Comparison of ENCODE assay signal across 15 cellular contexts in the genomic region with DNA sequence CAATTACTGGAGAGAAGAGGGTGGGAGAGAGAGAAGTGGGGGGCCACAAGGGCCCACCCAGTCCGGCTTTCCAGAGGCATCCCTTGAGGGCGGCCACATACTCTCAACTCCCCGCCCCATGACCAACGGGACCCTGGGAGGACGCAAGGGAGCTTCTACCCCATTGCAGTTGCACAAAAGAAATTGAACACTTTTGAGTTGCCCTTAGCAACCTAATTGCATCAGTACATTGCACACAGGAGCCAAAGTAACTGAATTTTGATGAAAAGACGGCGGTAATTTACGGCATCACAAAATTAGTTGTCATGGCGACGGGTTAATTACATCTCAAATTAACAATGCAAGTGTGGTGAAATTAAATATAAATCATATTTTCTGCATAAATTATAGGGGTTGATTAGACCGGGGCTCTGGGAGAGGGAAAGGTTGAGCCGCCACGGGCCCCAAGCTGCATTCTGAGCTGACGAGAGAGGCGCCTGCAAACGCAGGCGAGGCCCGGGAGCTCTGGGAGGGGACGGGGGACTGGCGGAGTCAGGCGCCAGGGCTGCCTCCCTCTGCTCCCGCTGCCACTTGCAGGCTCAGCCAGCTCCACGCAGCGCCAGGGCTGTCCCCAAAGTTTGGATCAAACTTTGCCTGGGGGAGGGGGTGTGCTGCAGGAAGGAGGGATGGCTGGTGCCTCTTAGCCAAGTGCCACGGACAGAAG.
DNase-seq lines count a peak whose midpoint lies in the region; ATAC-seq and TF ChIP-seq lines count a peak whose summit lies in the region.
"Had no signal": no experiment of that assay in that cellular context is flagged by ENCODE, and none has a peak within 500 bp of the region (broad histone marks: within the 10 kb centered on the region; RNA-seq: fewer than 3 reads in every experiment).

No MANE protein-coding gene starts in this region.

- H3K9me3 ChIP-seq in endocrine pancreas (ENCODE audit: control insufficient read depth, low read length) = no peaks in the 10 kb centered on the region
- H3K9me3 ChIP-seq in effector memory CD4-positive, alpha-beta T cell (ENCODE audit: control insufficient read depth, low read length) = no peaks in the 10 kb centered on the region

- H3K27ac ChIP-seq in effector memory CD4-positive, alpha-beta T cell (ENCODE audit: insufficient read depth, low read length, poor library complexity, severe bottlenecking) = no peak overlapping the region
- H3K27ac ChIP-seq: C4-2B, KMS-11 had no signal

- H3K4me3 ChIP-seq in endocrine pancreas (ENCODE audit: control insufficient read depth, insufficient read depth, low read length) = peak overlapping the region; percentile 22
- no peak overlapping the region for H3K4me3 ChIP-seq in effector memory CD4-positive, alpha-beta T cell (ENCODE audit: insufficient read depth, low read depth, low read length, poor library complexity, severe bottlenecking)

- TF ChIP-seq CTCF in neural crest cell (conservative IDR thresholded peaks at IDR 0.05) = no peak

- H3K27me3 ChIP-seq in endocrine pancreas (ENCODE audit: control insufficient read depth, insufficient read depth, low read length) = no peaks in the 10 kb centered on the region
- no peaks in the 10 kb centered on the region for H3K27me3 ChIP-seq in effector memory CD4-positive, alpha-beta T cell (replicated peaks; ENCODE audit: control insufficient read depth, insufficient read depth, low read length, poor library complexity, severe bottlenecking)

- no peak for ATAC-seq in GM21367 (IDR thresholded peaks at IDR 0.05; ENCODE audit: unreplicated experiment)
- ATAC-seq in HG03097 (IDR thresholded peaks at IDR 0.05; ENCODE audit: low FRiP score, unreplicated experiment) = no peak
- no peak for ATAC-seq in T-cell (replicated peaks in 1 of 4)
- ATAC-seq: activated T-helper 17 cell treated with anti-CD3 and anti-CD28 coated beads, Interleukin-2, amount 50 U/mL, for 72 hours had no signal

- no peaks in the 10 kb centered on the region for H3K36me3 Mint-ChIP-seq in neural crest cell (ENCODE audit: low read depth)
- H3K36me3 Mint-ChIP-seq in T-cell = no peaks in the 10 kb centered on the region

- peak overlapping the region; percentile 50 for H3K27ac Mint-ChIP-seq in neural crest cell (ENCODE audit: unreplicated experiment)
- H3K27ac Mint-ChIP-seq in T-cell = no peak overlapping the region
- H3K27ac Mint-ChIP-seq: activated T-helper 17 cell treated with anti-CD3 and anti-CD28 coated beads, Interleukin-2, amount 50 U/mL, for 72 hours had no signal

- no peaks in the 10 kb centered on the region for H3K9me3 Mint-ChIP-seq in neural crest cell
- no peaks in the 10 kb centered on the region for H3K9me3 Mint-ChIP-seq in T-cell
- H3K9me3 Mint-ChIP-seq: activated T-helper 17 cell treated with anti-CD3 and anti-CD28 coated beads, Interleukin-2, amount 50 U/mL, for 72 hours had no signal

- H3K27me3 Mint-ChIP-seq in neural crest cell (ENCODE audit: low read depth) (peaks cover 82% of the 10 kb centered on the region), T-cell (no peaks in the 10 kb centered on the region)
- H3K27me3 Mint-ChIP-seq: activated T-helper 17 cell treated with anti-CD3 and anti-CD28 coated beads, Interleukin-2, amount 50 U/mL, for 72 hours had no signal

- POLR2A ChIA-PET in T-cell (lab: Charles Lee) = no interaction called here

- no peaks in the 10 kb centered on the region for H3K4me1 ChIP-seq in endocrine pancreas (ENCODE audit: control insufficient read depth, insufficient read depth, low read length)
- H3K4me1 ChIP-seq in effector memory CD4-positive, alpha-beta T cell (ENCODE audit: control insufficient read depth, insufficient read depth, low read length, poor library complexity, severe bottlenecking) = no peaks in the 10 kb centered on the region

- no peak overlapping the region for H3K9ac ChIP-seq in endocrine pancreas (ENCODE audit: control insufficient read depth, insufficient read depth, low read length)
- H3K9ac ChIP-seq: KMS-11 had no signal

- CTCF ChIA-PET in T-cell (lab: Charles Lee) = no interaction called here

- H3K36me3 ChIP-seq in endocrine pancreas (ENCODE audit: control insufficient read depth, insufficient read depth, low read length) = no peaks in the 10 kb centered on the region
- H3K36me3 ChIP-seq in effector memory CD4-positive, alpha-beta T cell (ENCODE audit: control insufficient read depth, insufficient read depth, low read length) = no peaks in the 10 kb centered on the region

- peak overlapping the region; percentile 56 for H3K4me3 Mint-ChIP-seq in neural crest cell
- no peak overlapping the region for H3K4me3 Mint-ChIP-seq in T-cell
- H3K4me3 Mint-ChIP-seq: activated T-helper 17 cell treated with anti-CD3 and anti-CD28 coated beads, Interleukin-2, amount 50 U/mL, for 72 hours had no signal

- DNase-seq in D341Med (ENCODE audit: low spot score) (peak; percentile 75), NCI-H128 (lab: John Stamatoyannopoulos, UW; ENCODE audit: unreplicated experiment) (peak; percentile 41), neural crest cell (ENCODE audit: low read depth, low spot score) (peak; percentile 48), T-cell (no peak)
- DNase-seq in effector memory CD4-positive, alpha-beta T cell = no peak
- DNase-seq: HCEC 1CT; NCI-H524 treated with DMSO at 0.1 percent for 48 hours; SIG-M5; stimulated activated CD4-positive, alpha-beta T cell treated with anti-CD3 and anti-CD28 coated beads, Interleukin-12 subunit alpha, Interleukin-12 subunit beta, amount 100 ng/mL, for 4 hours had no signal

- H3K4me1 Mint-ChIP-seq in neural crest cell (peaks cover 32% of the 10 kb centered on the region), T-cell (no peaks in the 10 kb centered on the region)
- H3K4me1 Mint-ChIP-seq: activated T-helper 17 cell treated with anti-CD3 and anti-CD28 coated beads, Interleukin-2, amount 50 U/mL, for 72 hours had no signal

Comparison
In these comparisons a context has a peak if more than half of its experiments do, and no peak if none do; other contexts are left out.
1. DNase-seq: peak in D341Med (single experiment), NCI-H128 (single experiment) and neural crest cell (single experiment); none in effector memory CD4-positive, alpha-beta T cell (0 of 3) and T-cell (0 of 34).